ENCODE assay signal across 9 cellular contexts in the genomic region with DNA sequence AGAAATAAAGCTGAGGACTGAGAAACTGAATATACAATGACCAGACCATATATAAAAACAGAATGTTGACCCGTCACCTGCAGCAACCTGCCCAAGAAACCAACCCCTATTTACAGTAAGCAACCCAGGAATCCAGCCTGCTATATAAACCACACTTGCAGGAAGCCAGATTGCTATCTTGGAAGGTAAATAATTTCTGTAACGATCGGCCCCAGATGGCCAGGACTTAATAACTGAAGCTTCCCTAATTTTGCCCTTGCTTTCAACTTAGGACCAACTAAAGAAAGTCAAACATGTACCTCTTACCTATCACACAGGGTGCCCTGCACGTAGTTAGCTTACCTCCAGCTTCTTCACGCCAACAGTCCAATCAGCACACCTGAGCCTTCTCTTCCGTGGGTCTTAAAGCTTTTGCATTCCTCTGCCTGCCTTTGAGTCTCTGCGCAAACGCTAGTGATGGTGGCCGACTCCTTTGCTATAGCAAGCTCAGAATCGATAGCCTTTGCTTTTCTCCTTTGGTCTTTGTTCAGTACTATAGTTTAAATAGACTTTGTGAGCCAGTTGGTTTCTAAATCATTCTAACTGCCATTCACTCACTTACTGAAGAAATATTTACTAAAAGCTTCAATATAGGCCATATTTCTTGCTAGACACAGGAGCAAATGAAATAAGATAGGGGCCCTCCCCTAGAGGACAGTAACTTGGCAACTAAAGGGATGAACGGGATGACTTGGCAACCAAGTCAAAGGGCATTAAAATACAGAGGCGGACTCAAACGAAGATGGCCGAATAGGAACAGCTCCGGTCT. TPM values are rescaled to one million over a fixed set of nuclear protein-coding genes. Genes with fewer than 3 reads are reported as not detected.
DNase-seq lines count a peak whose midpoint lies in the region; ATAC-seq and TF ChIP-seq lines count a peak whose summit lies in the region.
"Had no signal": no experiment of that assay in that cellular context is flagged by ENCODE, and none has a peak within 500 bp of the region (broad histone marks: within the 10 kb centered on the region; RNA-seq: fewer than 3 reads in every experiment).

No MANE protein-coding gene starts in this region.

- H2AFZ ChIP-seq in SU-DHL-6 (ENCODE audit: low read depth, low read length, severe bottlenecking): no peak overlapping the region

- H3K36me3 Mint-ChIP-seq in activated naive CD8-positive, alpha-beta T cell treated with anti-CD3 and anti-CD28 coated beads for 36 hours: peaks cover 44% of the 10 kb centered on the region
- H3K36me3 Mint-ChIP-seq in activated naive CD8-positive, alpha-beta T cell treated with anti-CD3 and anti-CD28 coated beads, Interleukin-2, amount 50 U/mL, for 24 hours (ENCODE audit: low read depth): peaks cover 23% of the 10 kb centered on the region
- H3K36me3 Mint-ChIP-seq in immature natural killer cell: peaks cover 4 to 16% (median 9%) of the 10 kb centered on the region in 3 donors

- DNase-seq in activated naive CD8-positive, alpha-beta T cell treated with anti-CD3 and anti-CD28 coated beads for 36 hours: no peak
- no peak for DNase-seq in activated naive CD8-positive, alpha-beta T cell treated with anti-CD3 and anti-CD28 coated beads, Interleukin-2, amount 50 U/mL, for 24 hours
- DNase-seq in immature natural killer cell (no peak), stomach (no peak), AG08395 (ENCODE audit: low spot score) (no peak), NCI-H1092 treated with DMSO at 0.1 percent for 48 hours (lab: John Stamatoyannopoulos, UW) (no peak), caudate nucleus (lab: John Stamatoyannopoulos, UW) (no peak)
- DNase-seq: NCI-H1436 treated with DMSO at 0.1 percent for 48 hours had no signal

- H3K27me3 ChIP-seq in SU-DHL-6 (ENCODE audit: low read length) (no peaks in the 10 kb centered on the region), stomach (no peaks in the 10 kb centered on the region)

- peak overlapping the region; percentile 11 for H3K4me3 Mint-ChIP-seq in activated naive CD8-positive, alpha-beta T cell treated with anti-CD3 and anti-CD28 coated beads for 36 hours
- no peak overlapping the region for H3K4me3 Mint-ChIP-seq in activated naive CD8-positive, alpha-beta T cell treated with anti-CD3 and anti-CD28 coated beads, Interleukin-2, amount 50 U/mL, for 24 hours
- H3K4me3 Mint-ChIP-seq in immature natural killer cell: peak overlapping the region in 4 of 5 donors; percentile 41 to 73 (median 54)

- no peaks in the 10 kb centered on the region for H4K20me1 ChIP-seq in SU-DHL-6 (ENCODE audit: low read depth, low read length)

- 43 to 70% (median 57%) methylated on average over 15 of the region's 15 CpGs for WGBS in stomach, 5 donors

- intact Hi-C loops in stomach (cut with DNase I; ENCODE audit: low total_unique reads): no loop called here

- no peak for TF ChIP-seq CTCF in SU-DHL-6 (IDR thresholded peaks at IDR 0.05; ENCODE audit: insufficient read depth, low read length, poor library complexity, severe bottlenecking)
- TF ChIP-seq CTCF in stomach (IDR thresholded peaks at IDR 0.05): no peak

- H3K9me2 ChIP-seq in SU-DHL-6 (replicated peaks; ENCODE audit: insufficient read depth, low read length): no peaks in the 10 kb centered on the region

- H3K4me1 Mint-ChIP-seq in activated naive CD8-positive, alpha-beta T cell treated with anti-CD3 and anti-CD28 coated beads for 36 hours: peaks cover 12% of the 10 kb centered on the region
- H3K4me1 Mint-ChIP-seq in activated naive CD8-positive, alpha-beta T cell treated with anti-CD3 and anti-CD28 coated beads, Interleukin-2, amount 50 U/mL, for 24 hours: peaks cover 13% of the 10 kb centered on the region
- peaks cover 6 to 8% of the 10 kb centered on the region in 2 donors for H3K4me1 Mint-ChIP-seq in immature natural killer cell

- H3F3A ChIP-seq in SU-DHL-6 (ENCODE audit: insufficient read depth): no peaks in the 10 kb centered on the region

- peaks cover 4% of the 10 kb centered on the region for H3K9me3 Mint-ChIP-seq in activated naive CD8-positive, alpha-beta T cell treated with anti-CD3 and anti-CD28 coated beads for 36 hours
- no peaks in the 10 kb centered on the region for H3K9me3 Mint-ChIP-seq in activated naive CD8-positive, alpha-beta T cell treated with anti-CD3 and anti-CD28 coated beads, Interleukin-2, amount 50 U/mL, for 24 hours
- peaks cover 0 to 1% (median 0%) of the 10 kb centered on the region in 6 donors for H3K9me3 Mint-ChIP-seq in immature natural killer cell

- H3K4me1 ChIP-seq in stomach: peaks cover 0 to 10% (median 0%) of the 10 kb centered on the region in 4 donors

- no peak overlapping the region for H3K4me3 ChIP-seq in SU-DHL-6 (ENCODE audit: insufficient read depth, low read length, poor library complexity, severe bottlenecking)
- peak overlapping the region; percentile 18 to 38 (median 30) for H3K4me3 ChIP-seq in stomach

- no peaks in the 10 kb centered on the region for H3K27me3 Mint-ChIP-seq in activated naive CD8-positive, alpha-beta T cell treated with anti-CD3 and anti-CD28 coated beads for 36 hours
- no peaks in the 10 kb centered on the region for H3K27me3 Mint-ChIP-seq in activated naive CD8-positive, alpha-beta T cell treated with anti-CD3 and anti-CD28 coated beads, Interleukin-2, amount 50 U/mL, for 24 hours
- H3K27me3 Mint-ChIP-seq in immature natural killer cell (ENCODE audit: low read depth in 3 of 3): no peaks in the 10 kb centered on the region

- ATAC-seq in activated naive CD8-positive, alpha-beta T cell treated with anti-CD3 and anti-CD28 coated beads, Interleukin-2, amount 50 U/mL, for 24 hours: no peak

- no peak for TF ChIP-seq EP300 in stomach (IDR thresholded peaks at IDR 0.05)

- no peak overlapping the region for H3K9ac ChIP-seq in SU-DHL-6 (ENCODE audit: low read length)

- H3K36me3 ChIP-seq in SU-DHL-6 (ENCODE audit: low read length) (no peaks in the 10 kb centered on the region), stomach (peaks cover 0 to 13% (median 2%) of the 10 kb centered on the region in 4 donors)

- peak overlapping the region; percentile 29 for H3K4me2 ChIP-seq in SU-DHL-6 (ENCODE audit: low read depth, low read length, poor library complexity, severe bottlenecking)

- no peak for TF ChIP-seq POLR2A in stomach (IDR thresholded peaks at IDR 0.05)

- H3K27ac Mint-ChIP-seq in activated naive CD8-positive, alpha-beta T cell treated with anti-CD3 and anti-CD28 coated beads for 36 hours: peak overlapping the region; percentile 54
- no peak overlapping the region for H3K27ac Mint-ChIP-seq in activated naive CD8-positive, alpha-beta T cell treated with anti-CD3 and anti-CD28 coated beads, Interleukin-2, amount 50 U/mL, for 24 hours
- peak overlapping the region in 2 of 6 donors; percentile 42 to 84 for H3K27ac Mint-ChIP-seq in immature natural killer cell

- H3K27ac ChIP-seq in SU-DHL-6 (ENCODE audit: low read depth, low read length): no peak overlapping the region
- peak overlapping the region; percentile 1 to 39 (median 24) for H3K27ac ChIP-seq in stomach
- no peak overlapping the region for H3K27ac ChIP-seq in caudate nucleus (ENCODE audit: low read depth, low read length)

- no peaks in the 10 kb centered on the region for H3K79me2 ChIP-seq in SU-DHL-6 (ENCODE audit: insufficient read depth, low read length)

- H3K9me3 ChIP-seq in SU-DHL-6 (ENCODE audit: insufficient read depth, low read length): no peaks in the 10 kb centered on the region
- no peaks in the 10 kb centered on the region for H3K9me3 ChIP-seq in stomach

RNA-seq across cellular contexts. Expression of gene MPHOSPH6, which starts 31.3 kb away (rescaled TPM):
- total RNA-seq in activated naive CD8-positive, alpha-beta T cell treated with anti-CD3 and anti-CD28 coated beads for 36 hours: 10 to 100 TPM; 39.8 to 41.0 TPM
- polyA plus RNA-seq in immature natural killer cell (10 to 100 TPM; 14.8 to 49.0 (median 16.7) TPM), stomach (10 to 100 TPM; 26.8 to 31.9 (median 30.7) TPM)
- total RNA-seq in stomach: 10 to 100 TPM in 1 of 5 donors, 1 to 10 TPM in 3, not detected in 1; 6.1 to 26.3 (median 9.5) TPM

Comparison
In these comparisons a context has a peak if more than half of its experiments do, and no peak if none do; other contexts are left out.
1. H3K27ac ChIP-seq: peak in stomach (5 of 5); none in SU-DHL-6 (single experiment) and caudate nucleus (single experiment).